ENCODE assay signal across 27 cellular contexts in genomic region chr7:136103545-136104268, GRCh38.
"Had no signal": no experiment of that assay in that cellular context is flagged by ENCODE, and none has a peak within 500 bp of the region (broad histone marks: within the 10 kb centered on the region; RNA-seq: fewer than 3 reads in every experiment).

No MANE protein-coding gene starts in this region.

- H3K36me3 Mint-ChIP-seq: activated naive CD8-positive, alpha-beta T cell treated with anti-CD3 and anti-CD28 coated beads, Interleukin-2, amount 10 ng/mL, durations not matched to agents 7 days and 5 days had no signal

- DNase-seq: activated CD4-positive, alpha-beta T cell treated with anti-CD3 and anti-CD28 coated beads, Interleukin-2, amount 10 ng/mL, durations not matched to agents 24 days and 14 days; activated CD4-positive, alpha-beta T cell treated with anti-CD3 and anti-CD28 coated beads, Interleukin-2, amount 50 U/mL, for 48 hours; activated CD8-positive, alpha-beta T cell treated with anti-CD3 and anti-CD28 coated beads, Interleukin-2, amount 10 ng/mL, durations not matched to agents 7 days and 5 days; activated gamma-delta T cell; activated naive CD4-positive, alpha-beta T cell treated with Interleukin-2 at 50 U/mL for 16 hours; activated naive CD8-positive, alpha-beta T cell treated with anti-CD3 and anti-CD28 coated beads, Interleukin-2, amount 10 ng/mL, durations not matched to agents 7 days and 5 days; activated T-cell treated with anti-CD3 and anti-CD28 coated beads, Interleukin-2, amount 50 U/mL, for 24 hours; amygdala; NCI-H1105; NCI-H1417 treated with DMSO at 0.1 percent for 48 hours; NCI-H187 treated with DMSO at 0.1 percent for 48 hours; NCI-H2171 treated with DMSO at 0.1 percent for 48 hours; NCI-H2227 treated with DMSO at 0.1 percent for 48 hours; NCI-H446; NCI-H510A treated with DMSO at 0.1 percent for 48 hours; NCI-H526 treated with DMSO at 0.1 percent for 48 hours; NCI-H82; PC-9; SHP77; T1000; WERI-Rb-1 had no signal

- ATAC-seq: activated CD8-positive, alpha-beta T cell treated with anti-CD3 and anti-CD28 coated beads, Interleukin-2, amount 10 ng/mL, durations not matched to agents 7 days and 5 days had no signal

- H3K27me3 Mint-ChIP-seq: activated CD4-positive, alpha-beta T cell treated with anti-CD3 and anti-CD28 coated beads, Interleukin-2, amount 10 ng/mL, durations not matched to agents 24 days and 14 days; activated naive CD4-positive, alpha-beta T cell treated with anti-CD3 and anti-CD28 coated beads, Interleukin-2, amount 50 U/mL, for 24 hours; activated naive CD8-positive, alpha-beta T cell treated with anti-CD3 and anti-CD28 coated beads, Interleukin-2, amount 10 ng/mL, durations not matched to agents 7 days and 5 days; activated T-cell treated with anti-CD3 and anti-CD28 coated beads, Interleukin-2, amount 50 U/mL, for 24 hours had no signal

- H3K27ac Mint-ChIP-seq: activated CD4-positive, alpha-beta T cell treated with anti-CD3 and anti-CD28 coated beads, Interleukin-2, amount 10 ng/mL, durations not matched to agents 24 days and 14 days; activated CD8-positive, alpha-beta T cell treated with anti-CD3 and anti-CD28 coated beads, Interleukin-2, amount 10 ng/mL, durations not matched to agents 7 days and 5 days; activated naive CD4-positive, alpha-beta T cell treated with anti-CD3 and anti-CD28 coated beads, Interleukin-2, amount 50 U/mL, for 24 hours; activated naive CD8-positive, alpha-beta T cell treated with anti-CD3 and anti-CD28 coated beads, Interleukin-2, amount 10 ng/mL, durations not matched to agents 7 days and 5 days; activated T-cell treated with anti-CD3 and anti-CD28 coated beads, Interleukin-2, amount 50 U/mL, for 24 hours; activated T-helper 2 cell treated with anti-CD3 and anti-CD28 coated beads, Interferon-gamma antibody, Interleukin-2, Interleukin-4, amounts not matched to agents 10 μg/mL and 5 μg/mL and 100 μg/mL, durations not matched to agents 14 hours and 24 hours and 36 hours had no signal

- H3K27ac ChIP-seq: ascending aorta, breast epithelium, PC-9, SJCRH30, SK-N-MC, WERI-Rb-1 had no signal

- H3K9me3 ChIP-seq: ascending aorta, SJCRH30 had no signal

- H3K4me1 Mint-ChIP-seq: activated CD4-positive, alpha-beta T cell treated with anti-CD3 and anti-CD28 coated beads, Interleukin-2, amount 10 ng/mL, durations not matched to agents 24 days and 14 days; activated naive CD4-positive, alpha-beta T cell treated with anti-CD3 and anti-CD28 coated beads, Interleukin-2, amount 50 U/mL, for 24 hours; activated naive CD8-positive, alpha-beta T cell treated with anti-CD3 and anti-CD28 coated beads, Interleukin-2, amount 10 ng/mL, durations not matched to agents 7 days and 5 days had no signal

- H3K27me3 ChIP-seq: ascending aorta, breast epithelium, SJCRH30 had no signal

- H3K4me3 ChIP-seq: ascending aorta, breast epithelium, PC-9, SJCRH30, SK-N-MC had no signal

- H3K4me3 Mint-ChIP-seq: activated CD4-positive, alpha-beta T cell treated with anti-CD3 and anti-CD28 coated beads, Interleukin-2, amount 10 ng/mL, durations not matched to agents 24 days and 14 days; activated CD8-positive, alpha-beta T cell treated with anti-CD3 and anti-CD28 coated beads, Interleukin-2, amount 10 ng/mL, durations not matched to agents 7 days and 5 days; activated naive CD4-positive, alpha-beta T cell treated with anti-CD3 and anti-CD28 coated beads, Interleukin-2, amount 50 U/mL, for 24 hours; activated naive CD8-positive, alpha-beta T cell treated with anti-CD3 and anti-CD28 coated beads, Interleukin-2, amount 10 ng/mL, durations not matched to agents 7 days and 5 days; activated T-cell treated with anti-CD3 and anti-CD28 coated beads, Interleukin-2, amount 50 U/mL, for 24 hours had no signal

- H3K36me3 ChIP-seq: ascending aorta, breast epithelium, SJCRH30, WERI-Rb-1 had no signal

- H3K4me1 ChIP-seq: ascending aorta, breast epithelium, SJCRH30 had no signal
